Comparison of ENCODE assay signal across 13 cellular contexts in genomic region chr17:40448639-40449261, GRCh38. TPM values are rescaled to one million over a fixed set of nuclear protein-coding genes. Genes with fewer than 3 reads are reported as not detected.
A peak's percentile ranks its signal among the peaks of the same experiment; 100 is the strongest.
DNase-seq lines count a peak whose midpoint lies in the region; ATAC-seq, FAIRE-seq and TF ChIP-seq lines count a peak whose summit lies in the region.
"Had no signal": no experiment of that assay in that cellular context is flagged by ENCODE, and none has a peak within 500 bp of the region (broad histone marks: within the 10 kb centered on the region; RNA-seq: fewer than 3 reads in every experiment).

No MANE protein-coding gene starts in this region.

- H2BK5ac ChIP-seq in IMR-90 (ENCODE audit: low read depth, low read length, poor library complexity, severe bottlenecking) (peak overlapping the region; percentile 16), H1 (ENCODE audit: low read depth, low read length) (no peak overlapping the region)

- 2% methylated on average over 7 of the region's 7 CpGs for WGBS in A549 (ENCODE audit: missing lambda C conversion rate)
- 69% methylated on average over 3 of the region's 7 CpGs; no CpG with 5 or more reads in 1 of the 2 experiments for WGBS in IMR-90 (ENCODE audit: extremely low coverage in 2 of 2, insufficient read length in 1 of 2), 2 experiments
- WGBS in H1 (ENCODE audit: extremely low coverage in 1 of 2, insufficient coverage in 1 of 2, insufficient read length in 1 of 2, insufficient replicate concordance in 2 of 2, low coverage in 1 of 2, low lambda C conversion rate in 2 of 2, missing lambda C conversion rate in 1 of 2), 2 experiments, result 90% methylated on average over 7 of the region's 7 CpGs; no CpG with 5 or more reads in 1 of the 2 experiments

- TF ChIP-seq RAD21 in A549 (conservative IDR thresholded peaks at IDR 0.05 in 1 of 2, IDR thresholded peaks at IDR 0.05 in 1 of 2) (0 out of 5 replicates have a peak, but pooled peaks have one; percentile 9 to 12), IMR-90 (IDR thresholded peaks at IDR 0.05; ENCODE audit: low read length) (no peak), H1 (IDR thresholded peaks at IDR 0.05 in 1 of 2, conservative IDR thresholded peaks at IDR 0.05 in 1 of 2; ENCODE audit: low read depth in 2 of 2, low read length in 2 of 2) (no peak)

- peak overlapping the region in 2 of 7 donors; percentile 75 to 79 for H3K27ac Mint-ChIP-seq in CD4-positive, alpha-beta memory T cell

- DNase-seq in A549 (ENCODE audit: low read depth in 1 of 2, low spot score in 1 of 2) (peak in 1 of 2 experiments; percentile 93), IMR-90 (peak; percentile 29), H1 (ENCODE audit: low read depth in 1 of 2, low spot score in 2 of 2) (no peak), substantia nigra (lab: John Stamatoyannopoulos, UW) (no peak)
- no peak for DNase-seq in CD4-positive, alpha-beta memory T cell
- no peak for DNase-seq in effector CD8-positive, alpha-beta T cell (lab: John Stamatoyannopoulos, UW)
- DNase-seq: activated CD4-positive, CD25-positive, alpha-beta regulatory T cell; NK-92 treated with Interleukin-12 subunit alpha and Interleukin-12 subunit beta, amount 100 ng/mL, for 24 hours; stimulated activated CD4-positive, alpha-beta T cell treated with anti-CD3 and anti-CD28 coated beads, Interleukin-12 subunit alpha, Interleukin-12 subunit beta, amount 100 ng/mL, for 4 hours had no signal

- H4K91ac ChIP-seq in IMR-90 (ENCODE audit: insufficient read depth, low read depth, low read length), result no peak overlapping the region
- no peak overlapping the region for H4K91ac ChIP-seq in H1 (replicated peaks; ENCODE audit: insufficient read length, low read length)

- peak overlapping the region; percentile 98 for H3K27ac ChIP-seq in A549
- H3K27ac ChIP-seq in IMR-90 (ENCODE audit: insufficient read depth, low read length), result peak overlapping the region; percentile 1
- 0 out of 2 replicates have a peak overlapping the region, but pooled peaks have one; percentile 52 for H3K27ac ChIP-seq in H1 (ENCODE audit: low read depth, low read length)
- no peak overlapping the region for H3K27ac ChIP-seq in CD4-positive, alpha-beta memory T cell (ENCODE audit: low read depth, low read length)
- no peak overlapping the region for H3K27ac ChIP-seq in substantia nigra (ENCODE audit: low read depth, low read length, poor library complexity, severe bottlenecking)

- peak overlapping the region in 1 of 8 donors; percentile 22 for H3K4me3 Mint-ChIP-seq in CD4-positive, alpha-beta memory T cell

- peak; percentile 100 for FAIRE-seq in A549 (lab: Jason Lieb, UNC)
- no peak for FAIRE-seq in H1 (lab: Jason Lieb, UNC)
- FAIRE-seq: astrocyte had no signal

- H3K36me3 Mint-ChIP-seq in CD4-positive, alpha-beta memory T cell, result peaks cover 0 to 6% of the 10 kb centered on the region in 2 donors

- H3K27me3 Mint-ChIP-seq in CD4-positive, alpha-beta memory T cell, result peaks cover 2 to 6% of the 10 kb centered on the region in 2 donors

- 0 out of 2 replicates have a peak overlapping the region, but pooled peaks have one; percentile 7 for H2BK12ac ChIP-seq in H1 (ENCODE audit: low read depth, low read length)

- H3K4me3 ChIP-seq in A549 (peak overlapping the region; percentile 78), IMR-90 (ENCODE audit: insufficient read depth, low read depth, low read length) (peak overlapping the region; percentile 52; the same call in 1 of the 2 replicates), H1 (ENCODE audit: extremely low read depth in 1 of 4, insufficient read depth in 2 of 4, low read depth in 3 of 4, low read length in 4 of 4) (no peak overlapping the region), mucosa of stomach (ENCODE audit: low read length) (peak overlapping the region; percentile 11)
- H3K4me3 ChIP-seq in CD4-positive, alpha-beta memory T cell (ENCODE audit: low read length in 2 of 2), result no peak overlapping the region

- H2BK120ac ChIP-seq in IMR-90 (ENCODE audit: low read depth, low read length), result no peak overlapping the region
- H2BK120ac ChIP-seq in H1 (replicated peaks; ENCODE audit: low read depth, low read length), result no peak overlapping the region

- no peak overlapping the region for H4K5ac ChIP-seq in IMR-90 (ENCODE audit: low read depth, low read length)
- no peak overlapping the region for H4K5ac ChIP-seq in H1 (ENCODE audit: insufficient read length, low read depth, low read length)

- TF ChIP-seq EP300 in A549 (IDR thresholded peaks at IDR 0.05) (no peak), H1 (IDR thresholded peaks at IDR 0.05; ENCODE audit: borderline replicate concordance in 1 of 2, low read depth in 2 of 2, low read length in 2 of 2) (no peak)

- CTCF ChIA-PET in A549 (lab: Yijun Ruan, JAX), result interaction anchor here (0.9 to 37.5 kb wide), 22 partner anchors 8 to 335 kb away, joined by 3 to 822 read pairs (median 6); partner anchors contain the start of genes GJD3, IGFBP4, TNS4 and TOP2A
- CTCF ChIA-PET in IMR-90 (lab: Yijun Ruan, JAX), result interaction anchor here (0.8 to 1.1 kb wide), 2 partner anchors 94 to 101 kb away, joined by 3 read pairs; no protein-coding TSS in a partner anchor
- CTCF ChIA-PET in H1 (lab: Charles Lee; ENCODE audit: partially characterized antibody), result interaction anchor here (0.7 to 34.1 kb wide), 22 partner anchors 0 to 171 kb away, joined by 3 to 739 read pairs (median 4); partner anchors contain the start of genes GJD3 and IGFBP4
- CTCF ChIA-PET in CD4-positive, alpha-beta memory T cell (lab: Charles Lee; ENCODE audit: partially characterized antibody), result interaction anchor here (1.0 to 16.7 kb wide), 12 partner anchors 9 to 146 kb away, joined by 3 to 192 read pairs (median 4); partner anchors contain the start of gene TOP2A

- peak; percentile 52 to 62 for ATAC-seq in A549
- no peak; the same call in 1 of the 2 replicates for ATAC-seq in IMR-90 (ENCODE audit: low read depth)
- no peak for ATAC-seq in GM19023 (IDR thresholded peaks at IDR 0.05; ENCODE audit: unreplicated experiment)
- ATAC-seq: HCT116 had no signal

- in situ Hi-C loops in IMR-90 (cut with MboI; ENCODE audit: low sequenced_read_pairs), result no loop called here

- H3K36me3 ChIP-seq in IMR-90 (ENCODE audit: control insufficient read depth, insufficient read depth, low read length) (peaks cover 62% of the 10 kb centered on the region), H1 (ENCODE audit: control insufficient read depth in 2 of 4, insufficient read depth in 4 of 4, low read length in 3 of 4) (peaks cover 0 to 6% (median 0%) of the 10 kb centered on the region in 4 experiments; a peak in 4 of 8 replicates), mucosa of stomach (ENCODE audit: control insufficient read depth, insufficient read depth, low read length) (peaks cover 9% of the 10 kb centered on the region)
- no peaks in the 10 kb centered on the region for H3K36me3 ChIP-seq in CD4-positive, alpha-beta memory T cell (ENCODE audit: insufficient read depth, low read length)

- H3K9me3 ChIP-seq in A549 (no peaks in the 10 kb centered on the region), IMR-90 (ENCODE audit: control insufficient read depth, insufficient read depth, low read length) (no peaks in the 10 kb centered on the region), H1 (ENCODE audit: insufficient read depth in 2 of 2, low read depth in 1 of 2, low read length in 1 of 2) (no peaks in the 10 kb centered on the region), mucosa of stomach (ENCODE audit: control insufficient read depth, low read length) (no peaks in the 10 kb centered on the region)
- no peaks in the 10 kb centered on the region for H3K9me3 ChIP-seq in CD4-positive, alpha-beta memory T cell (ENCODE audit: control insufficient read depth in 1 of 2, low read length in 2 of 2)

- peaks cover 0 to 6% (median 0%) of the 10 kb centered on the region in 8 donors for H3K9me3 Mint-ChIP-seq in CD4-positive, alpha-beta memory T cell

- dilution Hi-C loops in IMR-90 (cut with HindIII; ENCODE audit: low sequenced_read_pairs, unreplicated experiment), result no loop called here

- H3K27me3 ChIP-seq in IMR-90 (ENCODE audit: control insufficient read depth, insufficient read depth, low read length) (no peaks in the 10 kb centered on the region), H1 (replicated peaks in 1 of 4; ENCODE audit: control insufficient read depth in 3 of 4, extremely low read depth in 1 of 4, insufficient read depth in 3 of 4, low read length in 3 of 4) (no peaks in the 10 kb centered on the region; a peak in 1 of 7 replicates), mucosa of stomach (ENCODE audit: control insufficient read depth, insufficient read depth, low read length) (no peaks in the 10 kb centered on the region)
- H3K27me3 ChIP-seq in CD4-positive, alpha-beta memory T cell (ENCODE audit: insufficient read depth, low read length), result no peaks in the 10 kb centered on the region

- H3K56ac ChIP-seq in IMR-90 (ENCODE audit: extremely low read depth, insufficient read depth, low read length) (no peak overlapping the region), H1 (replicated peaks; ENCODE audit: insufficient read length, low read depth, low read length) (no peak overlapping the region)

- H4K8ac ChIP-seq in IMR-90 (ENCODE audit: low read depth in 2 of 2, low read length in 2 of 2) (no peak overlapping the region; a peak in 1 of 4 replicates), H1 (ENCODE audit: extremely low read depth, insufficient read depth, low read length) (no peak overlapping the region)

- H3K4me1 ChIP-seq in A549 (peaks cover 68% of the 10 kb centered on the region), IMR-90 (ENCODE audit: control insufficient read depth, insufficient read depth, low read length) (peaks cover 45% of the 10 kb centered on the region), H1 (replicated peaks in 1 of 4; ENCODE audit: control insufficient read depth in 3 of 4, insufficient read depth in 4 of 4, low read length in 3 of 4) (peaks cover 5 to 22% (median 10%) of the 10 kb centered on the region in 4 experiments), mucosa of stomach (ENCODE audit: control insufficient read depth, insufficient read depth, low read length) (peaks cover 84% of the 10 kb centered on the region)
- H3K4me1 ChIP-seq in CD4-positive, alpha-beta memory T cell (ENCODE audit: insufficient read depth, low read length), result peaks cover 48% of the 10 kb centered on the region

- H4K20me1 ChIP-seq in IMR-90 (ENCODE audit: insufficient read depth, low read length) (peaks cover 96% of the 10 kb centered on the region), H1 (replicated peaks in 1 of 2; ENCODE audit: control insufficient read depth in 1 of 2, insufficient read depth in 2 of 2, low read length in 2 of 2) (peaks cover 2 to 4% of the 10 kb centered on the region in 2 experiments)

- H2BK15ac ChIP-seq in IMR-90 (ENCODE audit: low read depth, low read length) (no peak overlapping the region), H1 (ENCODE audit: low read length) (0 out of 2 replicates have a peak overlapping the region, but pooled peaks have one; percentile 24)

- TF ChIP-seq POLR2A in A549 (IDR thresholded peaks at IDR 0.05; ENCODE audit: low read length), result no peak
- TF ChIP-seq POLR2A in IMR-90 (IDR thresholded peaks at IDR 0.05; ENCODE audit: low read depth, low read length), result no peak; the same call in 1 of the 2 replicates
- no peak for TF ChIP-seq POLR2A in H1 (IDR thresholded peaks at IDR 0.05; ENCODE audit: control extremely low read depth in 1 of 2, low read depth in 2 of 2, low read length in 2 of 2)

- H2AK5ac ChIP-seq in IMR-90 (ENCODE audit: low read depth, low read length), result no peak overlapping the region
- H2AK5ac ChIP-seq in H1 (ENCODE audit: low read depth, low read length), result peak overlapping the region; percentile 18; the same call in 1 of the 2 replicates

- peaks cover 50% of the 10 kb centered on the region for H3K9me1 ChIP-seq in IMR-90 (ENCODE audit: insufficient read depth, low read length)

- H3K79me2 ChIP-seq in H1 (ENCODE audit: control insufficient read depth in 1 of 2, insufficient read depth in 2 of 2, low read length in 2 of 2), result peaks cover 0 to 54% of the 10 kb centered on the region in 2 experiments; a peak in 3 of 4 replicates

- intact Hi-C loops in IMR-90 (cut with micrococcal nuclease), result no loop called here
- intact Hi-C loops in CD4-positive, alpha-beta memory T cell (cut with micrococcal nuclease), result no loop called here

- no peak for TF ChIP-seq CTCF in A549 (IDR thresholded peaks at IDR 0.05)
- no peak for TF ChIP-seq CTCF in IMR-90 (conservative IDR thresholded peaks at IDR 0.05; ENCODE audit: low read depth, low read length)
- no peak for TF ChIP-seq CTCF in H1 (IDR thresholded peaks at IDR 0.05; ENCODE audit: control extremely low read depth in 1 of 3, insufficient read depth in 1 of 3, low read depth in 1 of 3, low read length in 3 of 3)

- H3K9ac ChIP-seq in IMR-90 (ENCODE audit: low read depth, low read length) (peak overlapping the region; percentile 16; the same call in 1 of the 2 replicates), H1 (replicated peaks in 1 of 4; ENCODE audit: extremely low read depth in 1 of 4, low read depth in 3 of 4, low read length in 3 of 4) (no peak overlapping the region; a peak in 1 of 7 replicates), mucosa of stomach (ENCODE audit: low read length) (peak overlapping the region; percentile 50)

- H2AFZ ChIP-seq in IMR-90 (replicated peaks; ENCODE audit: low read length, poor library complexity), result no peak overlapping the region
- H2AFZ ChIP-seq in H1 (ENCODE audit: low read length), result no peak overlapping the region

- BruUV-seq in IMR-90 (replicated peaks; lab: Mats Ljungman, UMichigan), result no TSS peak

- peaks cover 26 to 90% of the 10 kb centered on the region in 2 experiments for H3K79me1 ChIP-seq in IMR-90 (ENCODE audit: low read depth in 1 of 2, low read length in 2 of 2)
- H3K79me1 ChIP-seq in H1 (ENCODE audit: low read depth, low read length), result peaks cover 11% of the 10 kb centered on the region

- no peak overlapping the region for H2AK9ac ChIP-seq in IMR-90 (replicated peaks; ENCODE audit: low read depth, low read length, poor library complexity)

- peak overlapping the region; percentile 70; the same call in 1 of the 2 replicates for H3K23ac ChIP-seq in IMR-90 (ENCODE audit: low read depth, low read length)
- H3K23ac ChIP-seq in H1 (ENCODE audit: insufficient read length), result no peak overlapping the region

- peak overlapping the region; percentile 27 for H3K14ac ChIP-seq in IMR-90 (replicated peaks; ENCODE audit: low read depth, low read length)
- H3K14ac ChIP-seq in H1 (ENCODE audit: insufficient read length), result no peak overlapping the region

- H3K18ac ChIP-seq in IMR-90 (ENCODE audit: low read depth, low read length), result no peak overlapping the region
- no peak overlapping the region for H3K18ac ChIP-seq in H1 (ENCODE audit: extremely low read depth, low read length)

- peaks cover 21 to 43% (median 34%) of the 10 kb centered on the region in 4 donors for H3K4me1 Mint-ChIP-seq in CD4-positive, alpha-beta memory T cell

- H3K4me2 ChIP-seq in A549 (peak overlapping the region; percentile 91), IMR-90 (ENCODE audit: low read depth, low read length) (peak overlapping the region; percentile 91), H1 (ENCODE audit: insufficient read depth in 1 of 2, low read depth in 2 of 2, low read length in 2 of 2) (no peak overlapping the region)

- POLR2A ChIA-PET in A549 (lab: Yijun Ruan, JAX), result interaction anchor here (0.6 to 2.0 kb wide), 9 partner anchors 9 to 111 kb away, joined by 3 to 8 read pairs (median 4); partner anchors contain the start of gene TOP2A
- POLR2A ChIA-PET in IMR-90 (lab: Charles Lee; ENCODE audit: unreplicated experiment), result interaction anchor here (0.5 to 1.3 kb wide), 6 partner anchors 27 to 193 kb away, joined by 3 to 9 read pairs (median 4); no protein-coding TSS in a partner anchor
- POLR2A ChIA-PET in H1 (lab: Charles Lee; ENCODE audit: partially characterized antibody), result interaction anchor here (0.7 to 1.8 kb wide), 6 partner anchors 10 to 88 kb away, joined by 3 to 7 read pairs (median 4); no protein-coding TSS in a partner anchor
- POLR2A ChIA-PET in CD4-positive, alpha-beta memory T cell (lab: Charles Lee; ENCODE audit: partially characterized antibody), result interaction anchor here (0.8 to 2.4 kb wide), 4 partner anchors 22 to 105 kb away, joined by 4 to 12 read pairs (median 6); no protein-coding TSS in a partner anchor

- H3K23me2 ChIP-seq in H1 (ENCODE audit: low read depth, low read length), result peaks cover 11% of the 10 kb centered on the region

- H3K4ac ChIP-seq in IMR-90 (ENCODE audit: low read depth, low read length), result no peak overlapping the region
- H3K4ac ChIP-seq in H1 (replicated peaks; ENCODE audit: insufficient read length, low read depth, low read length), result no peak overlapping the region

- H2BK20ac ChIP-seq in IMR-90 (ENCODE audit: low read depth, low read length) (no peak overlapping the region), H1 (ENCODE audit: low read length) (no peak overlapping the region)

RNA-seq across cellular contexts. Expression of gene IGFBP4, which starts 5.5 kb away (rescaled TPM):
- polyA plus RNA-seq in A549 (2011; rRNA removed), result 1,080 and 1,577 TPM in 2 replicates
- polyA plus RNA-seq in A549 (2012; cell fraction: cytosol; rRNA removed), result 1,069 and 1,422 TPM in 2 replicates
- polyA plus RNA-seq in A549 (2012; cell fraction: nucleus; rRNA removed), result 982 and 1,044 TPM in 2 replicates
- polyA plus RNA-seq in A549 (2017; fragmentation: RNase III; extraction: RNeasy Plus Mini Kit Qiagen cat#74134 plus additional on column Dnase treatment), result 1,501 to 1,941 TPM (median 1,829 TPM) in 3 replicates
- 1,444 and 1,452 TPM in 2 replicates for polyA minus RNA-seq in A549 (2011; rRNA and poly(A)+ RNA removed)
- 257 and 308 TPM in 2 replicates for total RNA-seq in IMR-90 (2012; rRNA removed)
- polyA plus RNA-seq in IMR-90 (2012; rRNA removed), result 1,187 TPM in 2 replicates
- polyA plus RNA-seq in IMR-90 (2012; cell fraction: cytosol; rRNA removed), result 1,397 and 1,707 TPM in 2 replicates
- polyA plus RNA-seq in IMR-90 (2012; cell fraction: nucleus; rRNA removed; ENCODE audit: low replicate concordance), result 452 and 510 TPM in 2 replicates
- total RNA-seq in H1 (2021; fragmentation: NEBNext Ultra II Directional; extraction: Animal tissue kit (Norgen Biotek cat#: 25700)), result 105 and 109 TPM in 2 replicates
- polyA plus RNA-seq in H1 (2011; rRNA removed), result 79.9 and 85.5 TPM in 2 replicates
- polyA plus RNA-seq in H1 (2011; cell fraction: cytosol; rRNA removed), result 68.0 TPM
- polyA plus RNA-seq in H1 (2011; cell fraction: nucleus; rRNA removed), result 63.6 TPM
- 95.6 to 171 TPM (median 141 TPM) in 4 replicates for polyA plus RNA-seq in H1 (2012, experiment 1 of 2)
- polyA plus RNA-seq in H1 (2012, experiment 2 of 2), result 167 TPM
- 95.7 TPM for polyA plus RNA-seq in H1 (2013, experiment 1 of 2)
- 105 TPM for polyA plus RNA-seq in H1 (2013, experiment 2 of 2)
- polyA minus RNA-seq in H1 (2011; rRNA and poly(A)+ RNA removed), result 64.7 and 69.4 TPM in 2 replicates
- polyA minus RNA-seq in H1 (2011; cell fraction: cytosol; rRNA and poly(A)+ RNA removed), result 60.8 TPM
- polyA minus RNA-seq in H1 (2011; cell fraction: nucleus; rRNA and poly(A)+ RNA removed), result 36.3 TPM
- 1 to 10 TPM; 5.3 to 5.8 TPM for total RNA-seq in CD4-positive, alpha-beta memory T cell
- 1 to 10 TPM; 3.3 to 6.1 TPM for polyA plus RNA-seq in CD4-positive, alpha-beta memory T cell

RNA-seq across cellular contexts. Expression of gene TOP2A, which starts 31.1 kb away (rescaled TPM):
- 273 and 416 TPM in 2 replicates for polyA plus RNA-seq in A549 (2011; rRNA removed)
- 78.4 and 82.0 TPM in 2 replicates for polyA plus RNA-seq in A549 (2012; cell fraction: cytosol; rRNA removed)
- 75.2 and 121 TPM in 2 replicates for polyA plus RNA-seq in A549 (2012; cell fraction: nucleus; rRNA removed)
- polyA plus RNA-seq in A549 (2017; fragmentation: RNase III; extraction: RNeasy Plus Mini Kit Qiagen cat#74134 plus additional on column Dnase treatment), result 210 to 241 TPM (median 226 TPM) in 3 replicates
- polyA minus RNA-seq in A549 (2011; rRNA and poly(A)+ RNA removed), result 83.1 and 83.3 TPM in 2 replicates
- total RNA-seq in IMR-90 (2012; rRNA removed), result 68.5 and 118 TPM in 2 replicates
- polyA plus RNA-seq in IMR-90 (2012; rRNA removed), result 40.2 and 43.4 TPM in 2 replicates
- 3.3 and 5.3 TPM in 2 replicates for polyA plus RNA-seq in IMR-90 (2012; cell fraction: cytosol; rRNA removed)
- polyA plus RNA-seq in IMR-90 (2012; cell fraction: nucleus; rRNA removed; ENCODE audit: low replicate concordance), result 2.7 and 19.5 TPM in 2 replicates
- 276 and 291 TPM in 2 replicates for total RNA-seq in H1 (2021; fragmentation: NEBNext Ultra II Directional; extraction: Animal tissue kit (Norgen Biotek cat#: 25700))
- 40.6 and 83.1 TPM in 2 replicates for polyA plus RNA-seq in H1 (2011; rRNA removed)
- polyA plus RNA-seq in H1 (2011; cell fraction: cytosol; rRNA removed), result 99.6 TPM
- 30.5 TPM for polyA plus RNA-seq in H1 (2011; cell fraction: nucleus; rRNA removed)
- polyA plus RNA-seq in H1 (2012, experiment 1 of 2), result 83.9 to 176 TPM (median 103 TPM) in 4 replicates
- 14.8 TPM for polyA plus RNA-seq in H1 (2012, experiment 2 of 2)
- 148 TPM for polyA plus RNA-seq in H1 (2013, experiment 1 of 2)
- 143 TPM for polyA plus RNA-seq in H1 (2013, experiment 2 of 2)
- 77.8 and 118 TPM in 2 replicates for polyA minus RNA-seq in H1 (2011; rRNA and poly(A)+ RNA removed)
- 70.7 TPM for polyA minus RNA-seq in H1 (2011; cell fraction: cytosol; rRNA and poly(A)+ RNA removed)
- 82.3 TPM for polyA minus RNA-seq in H1 (2011; cell fraction: nucleus; rRNA and poly(A)+ RNA removed)
- total RNA-seq in CD4-positive, alpha-beta memory T cell, result 1 to 10 TPM in 1 of 2 experiments, under 1 TPM in 1; 0.47 to 1.1 TPM
- polyA plus RNA-seq in CD4-positive, alpha-beta memory T cell, result under 1 TPM; 0.10 to 0.14 TPM

RNA-seq across cellular contexts. Expression of gene TNS4, which starts 52.7 kb away (rescaled TPM):
- 24.2 and 45.9 TPM in 2 replicates for polyA plus RNA-seq in A549 (2011; rRNA removed)
- 18.0 and 30.2 TPM in 2 replicates for polyA plus RNA-seq in A549 (2012; cell fraction: cytosol; rRNA removed)
- 83.8 and 125 TPM in 2 replicates for polyA plus RNA-seq in A549 (2012; cell fraction: nucleus; rRNA removed)
- polyA plus RNA-seq in A549 (2017; fragmentation: RNase III; extraction: RNeasy Plus Mini Kit Qiagen cat#74134 plus additional on column Dnase treatment), result 61.6 to 75.9 TPM (median 73.5 TPM) in 3 replicates
- polyA minus RNA-seq in A549 (2011; rRNA and poly(A)+ RNA removed), result 62.8 and 79.7 TPM in 2 replicates
- total RNA-seq in IMR-90 (2012; rRNA removed), result 0.28 TPM in 1 of 2 replicates, not detected in the other
- 0.07 TPM in 1 of 2 replicates, not detected in the other for polyA plus RNA-seq in IMR-90 (2012; rRNA removed)
- polyA plus RNA-seq in IMR-90 (2012; cell fraction: cytosol; rRNA removed), result 0.07 and 0.08 TPM in 2 replicates
- polyA plus RNA-seq in IMR-90 (2012; cell fraction: nucleus; rRNA removed; ENCODE audit: low replicate concordance), result 0.33 and 0.57 TPM in 2 replicates
- 0.20 and 0.80 TPM in 2 replicates for total RNA-seq in H1 (2021; fragmentation: NEBNext Ultra II Directional; extraction: Animal tissue kit (Norgen Biotek cat#: 25700))
- polyA plus RNA-seq in H1 (2011; rRNA removed), result 0.21 and 0.39 TPM in 2 replicates
- 0.49 TPM for polyA plus RNA-seq in H1 (2011; cell fraction: cytosol; rRNA removed)
- polyA plus RNA-seq in H1 (2011; cell fraction: nucleus; rRNA removed), result 0.54 TPM
- polyA plus RNA-seq in H1 (2012, experiment 1 of 2), result 0.21 to 0.76 TPM (median 0.30 TPM) in 4 replicates
- 0.10 TPM for polyA plus RNA-seq in H1 (2012, experiment 2 of 2)
- 0.39 TPM for polyA plus RNA-seq in H1 (2013, experiment 1 of 2)
- 0.63 TPM for polyA plus RNA-seq in H1 (2013, experiment 2 of 2)
- 0.60 and 0.66 TPM in 2 replicates for polyA minus RNA-seq in H1 (2011; rRNA and poly(A)+ RNA removed)
- polyA minus RNA-seq in H1 (2011; cell fraction: cytosol; rRNA and poly(A)+ RNA removed), result not detected
- 0.90 TPM for polyA minus RNA-seq in H1 (2011; cell fraction: nucleus; rRNA and poly(A)+ RNA removed)
- 1 to 10 TPM in 1 of 2 experiments, under 1 TPM in 1; 0.25 to 1.8 TPM for total RNA-seq in CD4-positive, alpha-beta memory T cell
- under 1 TPM; 0.18 to 0.33 TPM for polyA plus RNA-seq in CD4-positive, alpha-beta memory T cell
- total RNA-seq: astrocyte had no signal

Comparison
In these comparisons a context has a peak if more than half of its experiments do, and no peak if none do; other contexts are left out.
1. ATAC-seq: peak in A549 (2 of 2); none in IMR-90 (single experiment) and GM19023 (single experiment).
2. H3K27ac ChIP-seq: peak in A549 (2 of 2), IMR-90 (single experiment) and H1 (single experiment); none in CD4-positive, alpha-beta memory T cell (single experiment) and substantia nigra (single experiment).
3. H3K4me2 ChIP-seq: peak in A549 (single experiment) and IMR-90 (single experiment); none in H1 (0 of 2).
4. H3K4me3 ChIP-seq: peak in A549 (single experiment), IMR-90 (single experiment) and mucosa of stomach (single experiment); none in H1 (0 of 4) and CD4-positive, alpha-beta memory T cell (0 of 2).
5. H3K9ac ChIP-seq: peak in IMR-90 (single experiment) and mucosa of stomach (single experiment); none in H1 (0 of 4).
6. RNA of gene TNS4, which starts 52.7 kb away (polyA plus RNA-seq): 18.0 to 125 TPM in A549; 0.18 to 0.33 TPM in CD4-positive, alpha-beta memory T cell, 0.10 to 0.76 TPM in H1 and 0.07 to 0.57 TPM in IMR-90; every median in the first group is over 10 times any median in the second.
7. Of the 18 proteins assayed by ChIP-seq in both H1 and A549: peak only in H1: none; only in A549: MAFK, MAX, RAD21 and USF2; in both: none; in neither: 12; mixed calls (peak in some experiments, not most) for 2.